7 cellular contexts compared by ENCODE assay signal in genomic region chr6:7910298-7910653, GRCh38. TPM values are rescaled to one million over a fixed set of nuclear protein-coding genes. Genes with fewer than 3 reads are reported as not detected.
DNase-seq lines count a peak whose midpoint lies in the region; ATAC-seq and TF ChIP-seq lines count a peak whose summit lies in the region.

No MANE protein-coding gene starts in this region.

- peaks cover 7% of the 10 kb centered on the region for H3K4me1 Mint-ChIP-seq in endothelial cell (ENCODE audit: unreplicated experiment)
- H3K4me1 Mint-ChIP-seq in activated CD4-positive, alpha-beta memory T cell treated with anti-CD3 and anti-CD28 coated beads for 36 hours (ENCODE audit: low read depth) = peaks cover 18% of the 10 kb centered on the region
- peaks cover 9% of the 10 kb centered on the region for H3K4me1 Mint-ChIP-seq in WTC11

- H3K4me3 Mint-ChIP-seq in endothelial cell (ENCODE audit: unreplicated experiment) (no peak overlapping the region), WTC11 (no peak overlapping the region)
- no peak overlapping the region for H3K4me3 Mint-ChIP-seq in activated CD4-positive, alpha-beta memory T cell treated with anti-CD3 and anti-CD28 coated beads for 36 hours

- TF ChIP-seq CTCF in lower leg skin (IDR thresholded peaks at IDR 0.05) = no peak
- no peak for TF ChIP-seq CTCF in endothelial cell (IDR thresholded peaks at IDR 0.05; ENCODE audit: unreplicated experiment)
- TF ChIP-seq CTCF in WTC11 (IDR thresholded peaks at IDR 0.05) = no peak

- H3K27ac Mint-ChIP-seq in endothelial cell (ENCODE audit: unreplicated experiment) = no peak overlapping the region
- no peak overlapping the region for H3K27ac Mint-ChIP-seq in activated CD4-positive, alpha-beta memory T cell treated with anti-CD3 and anti-CD28 coated beads for 36 hours
- H3K27ac Mint-ChIP-seq in WTC11 = no peak overlapping the region

- TF ChIP-seq POLR2A in lower leg skin (IDR thresholded peaks at IDR 0.05) = no peak

- CTCF ChIA-PET in activated CD4-positive, alpha-beta memory T cell treated with anti-CD3 and anti-CD28 coated beads for 36 hours (lab: Charles Lee) = no interaction called here
- CTCF ChIA-PET in WTC11 (lab: Charles Lee) = interaction anchor here (1.0 to 1.3 kb wide), 2 partner anchors 11 to 188 kb away, joined by 4 to 7 read pairs; no protein-coding TSS in a partner anchor

- peaks cover under 1% of the 10 kb centered on the region for H3K36me3 Mint-ChIP-seq in endothelial cell (ENCODE audit: low read depth, unreplicated experiment)
- H3K36me3 Mint-ChIP-seq in activated CD4-positive, alpha-beta memory T cell treated with anti-CD3 and anti-CD28 coated beads for 36 hours = no peaks in the 10 kb centered on the region
- H3K36me3 Mint-ChIP-seq in WTC11 = no peaks in the 10 kb centered on the region

- peak overlapping the region; percentile 91 for H3K4me3 ChIP-seq in lower leg skin (ENCODE audit: low read depth, poor library complexity, severe bottlenecking)

- H3K9me3 Mint-ChIP-seq in endothelial cell (ENCODE audit: unreplicated experiment) (no peaks in the 10 kb centered on the region), WTC11 (no peaks in the 10 kb centered on the region)
- H3K9me3 Mint-ChIP-seq in activated CD4-positive, alpha-beta memory T cell treated with anti-CD3 and anti-CD28 coated beads for 36 hours = no peaks in the 10 kb centered on the region

- POLR2A ChIA-PET in activated CD4-positive, alpha-beta memory T cell treated with anti-CD3 and anti-CD28 coated beads for 36 hours (lab: Charles Lee) = interaction anchor here (0.6 to 1.9 kb wide), 3 partner anchors 96 to 192 kb away, joined by 4 to 5 read pairs (median 4); partner anchors contain the start of gene EEF1E1
- POLR2A ChIA-PET in WTC11 (lab: Charles Lee) = no interaction called here

- intact Hi-C loops in lower leg skin (cut with DNase I; ENCODE audit: low total_unique reads) = loop anchor here (5.0 kb wide), 1 partner anchor 858 kb away; no protein-coding TSS in a partner anchor
- intact Hi-C loops in activated CD4-positive, alpha-beta memory T cell treated with anti-CD3 and anti-CD28 coated beads for 36 hours (cut with micrococcal nuclease) = loop anchor here (2.0 to 5.0 kb wide), 3 partner anchors 155 to 193 kb away; partner anchors contain the start of genes BLOC1S5, BMP6 and EEF1E1

- peak; percentile 40 for DNase-seq in amniotic epithelial cell (ENCODE audit: low read depth)
- no peak for DNase-seq in lower leg skin (ENCODE audit: low spot score in 2 of 2)
- no peak for DNase-seq in endothelial cell (ENCODE audit: low spot score)
- DNase-seq in activated CD4-positive, alpha-beta memory T cell treated with anti-CD3 and anti-CD28 coated beads for 36 hours = no peak
- no peak for DNase-seq in WTC11 (ENCODE audit: low spot score)

- ATAC-seq in GM19043 (IDR thresholded peaks at IDR 0.05; ENCODE audit: low read depth, unreplicated experiment) = peak; percentile 10
- peak; percentile 26 for ATAC-seq in HG02884 (IDR thresholded peaks at IDR 0.05; ENCODE audit: unreplicated experiment)
- no peak; the same call in 1 of the 2 replicates for ATAC-seq in WTC11

- WGBS in lower leg skin, 2 donors = 20% methylated on average over 1 of the region's 57 CpGs; no CpG with 5 or more reads in 1 of the 2 donors

- peaks cover 3% of the 10 kb centered on the region for H3K27me3 Mint-ChIP-seq in endothelial cell (ENCODE audit: unreplicated experiment)
- no peaks in the 10 kb centered on the region for H3K27me3 Mint-ChIP-seq in activated CD4-positive, alpha-beta memory T cell treated with anti-CD3 and anti-CD28 coated beads for 36 hours
- no peaks in the 10 kb centered on the region; the same call in 1 of the 2 replicates for H3K27me3 Mint-ChIP-seq in WTC11 (ENCODE audit: low read depth)

TF ChIP-seq in WTC11, 78 proteins besides CTCF, POLR2A, EP300 and RAD21:
- no peak for TF ChIP-seq SP1 (CRISPR knock-in tag; conservative IDR thresholded peaks at IDR 0.05)
- TF ChIP-seq CREB1 (CRISPR knock-in tag; IDR thresholded peaks at IDR 0.05) = no peak
- no peak for TF ChIP-seq IRF1 (CRISPR knock-in tag; IDR thresholded peaks at IDR 0.05)
- no peak for TF ChIP-seq KAT7 (CRISPR knock-in tag; IDR thresholded peaks at IDR 0.05; ENCODE audit: borderline replicate concordance)
- TF ChIP-seq HMGXB4 (CRISPR knock-in tag; IDR thresholded peaks at IDR 0.05) = no peak
- no peak for TF ChIP-seq ZNF219 (CRISPR knock-in tag; IDR thresholded peaks at IDR 0.05; ENCODE audit: borderline replicate concordance)
- no peak for TF ChIP-seq ZMAT4 (CRISPR knock-in tag; IDR thresholded peaks at IDR 0.05)
- no peak for TF ChIP-seq GRHL2 (CRISPR knock-in tag; IDR thresholded peaks at IDR 0.05; ENCODE audit: insufficient replicate concordance, severe bottlenecking)
- no peak for TF ChIP-seq TEAD1 (CRISPR knock-in tag; IDR thresholded peaks at IDR 0.05)
- TF ChIP-seq ETV6 (CRISPR knock-in tag; IDR thresholded peaks at IDR 0.05) = no peak

RNA-seq across cellular contexts. Expression of gene TXNDC5, which starts 0.3 kb away (rescaled TPM):
- total RNA-seq in lower leg skin (10 to 100 TPM; 29.3 to 68.5 (median 44.1) TPM), endothelial cell (ENCODE audit: unreplicated experiment) (110 TPM), WTC11 (2021) (141 to 149 TPM (median 147 TPM) in 3 replicates)
- total RNA-seq in activated CD4-positive, alpha-beta memory T cell treated with anti-CD3 and anti-CD28 coated beads for 36 hours = 10 to 100 TPM; 59.6 to 64.5 TPM
